Comparison of ENCODE assay signal across 16 cellular contexts in genomic region chr17:31248986-31249385, GRCh38. TPM values are rescaled to one million over a fixed set of nuclear protein-coding genes. Genes with fewer than 3 reads are reported as not detected.
DNase-seq lines count a peak whose midpoint lies in the region; ATAC-seq, FAIRE-seq and TF ChIP-seq lines count a peak whose summit lies in the region.
"Had no signal": no experiment of that assay in that cellular context is flagged by ENCODE, and none has a peak within 500 bp of the region (broad histone marks: within the 10 kb centered on the region; RNA-seq: fewer than 3 reads in every experiment).

No MANE protein-coding gene starts in this region.

- TF ChIP-seq CTCF in AG09309 (IDR thresholded peaks at IDR 0.05; ENCODE audit: control insufficient read depth, insufficient read depth, low read depth, low read length, missing control alignments) (no peak), PC-3 (conservative IDR thresholded peaks at IDR 0.05; ENCODE audit: low read depth, low read length) (no peak), bronchial epithelial cell (IDR thresholded peaks at IDR 0.05; ENCODE audit: insufficient read depth, low read length, severe bottlenecking) (no peak), kidney epithelial cell (IDR thresholded peaks at IDR 0.05; ENCODE audit: insufficient read depth, low read length, poor library complexity, severe bottlenecking) (no peak), GM10248 (IDR thresholded peaks at IDR 0.05; ENCODE audit: control extremely low read depth, extremely low read depth, low read depth, missing control alignments) (no peak)

- H3K27ac ChIP-seq in PC-3 (ENCODE audit: low read length) = peak overlapping the region; percentile 48
- H3K27ac ChIP-seq: BLaER1 treated with 17β-estradiol and CSF1 and Interleukin-3, amounts not matched to agents 10 nM and 100 nM had no signal

- BruUV-seq in PC-3 (replicated peaks; lab: Mats Ljungman, UMichigan) = no TSS peak

- no peaks in the 10 kb centered on the region for H3K36me3 ChIP-seq in PC-3 (ENCODE audit: low read depth, low read length)
- peaks cover 2% of the 10 kb centered on the region for H3K36me3 ChIP-seq in bronchial epithelial cell (ENCODE audit: control insufficient read depth, insufficient read depth, low read length)
- H3K36me3 ChIP-seq in kidney epithelial cell (ENCODE audit: control insufficient read depth, insufficient read depth, low read length) = no peaks in the 10 kb centered on the region

- H3K4me1 Mint-ChIP-seq in activated CD4-positive, alpha-beta memory T cell treated with anti-CD3 and anti-CD28 coated beads, Interleukin-2, amount 10 ng/mL, durations not matched to agents 7 days and 5 days = peaks cover 2% of the 10 kb centered on the region

- ATAC-seq in PC-3 = peak; percentile 96
- ATAC-seq in HG02840 (IDR thresholded peaks at IDR 0.05; ENCODE audit: low FRiP score, unreplicated experiment) = no peak
- ATAC-seq: stimulated activated memory B cell treated with anti-CD40 and anti-IgM and Interleukin-4, amounts not matched to agents 10 μg/mL and 1 μg/mL and 100 μg/mL, for 72 hours had no signal

- H3K4me1 ChIP-seq in PC-3 (ENCODE audit: insufficient read depth, low read length) = peaks cover 30% of the 10 kb centered on the region

- H3K27me3 ChIP-seq in PC-3 (ENCODE audit: low read length) = no peaks in the 10 kb centered on the region
- H3K27me3 ChIP-seq in bronchial epithelial cell (ENCODE audit: control insufficient read depth, insufficient read depth, low read length) = no peaks in the 10 kb centered on the region
- H3K27me3 ChIP-seq in kidney epithelial cell (ENCODE audit: control insufficient read depth, insufficient read depth, low read length) = no peaks in the 10 kb centered on the region
- H3K27me3 ChIP-seq: BLaER1 treated with 17β-estradiol and CSF1 and Interleukin-3, amounts not matched to agents 10 nM and 100 nM had no signal

- H3K27ac Mint-ChIP-seq in activated CD4-positive, alpha-beta memory T cell treated with anti-CD3 and anti-CD28 coated beads, Interleukin-2, amount 10 ng/mL, durations not matched to agents 7 days and 5 days = no peak overlapping the region
- H3K27ac Mint-ChIP-seq: activated T-helper 1 cell treated with anti-CD3 and anti-CD28 coated beads, Interleukin-12 subunit alpha, Interleukin-12 subunit beta, Interleukin-2, Interleukin-4 antibody, amounts not matched to agents 30 ng/mL and 10 ng/mL and 1 ng/mL, durations not matched to agents 14 hours and 24 hours and 36 hours; stimulated activated memory B cell treated with anti-CD40 and anti-IgM and Interleukin-4, amounts not matched to agents 10 μg/mL and 1 μg/mL and 100 μg/mL, for 72 hours had no signal

- H3K4me2 ChIP-seq in PC-3 (ENCODE audit: low read length) = peak overlapping the region; percentile 44; the same call in 1 of the 2 replicates

- intact Hi-C loops in PC-3 (cut with micrococcal nuclease) = loop anchor here (5.0 kb wide), 1 partner anchor 73 kb away; the partner anchor contains the start of gene EVI2A

- CTCF ChIA-PET in PC-3 (lab: Charles Lee) = no interaction called here
- CTCF ChIA-PET in GM10248 (lab: Yijun Ruan, JAX) = interaction anchor here (1.1 kb wide), 1 partner anchor 73 kb away, joined by 3 read pairs; no protein-coding TSS in a partner anchor
- CTCF ChIA-PET in activated CD4-positive, alpha-beta memory T cell treated with anti-CD3 and anti-CD28 coated beads, Interleukin-2, amount 10 ng/mL, durations not matched to agents 7 days and 5 days (lab: Charles Lee) = no interaction called here

- peaks cover 8% of the 10 kb centered on the region for H3K36me3 Mint-ChIP-seq in activated CD4-positive, alpha-beta memory T cell treated with anti-CD3 and anti-CD28 coated beads, Interleukin-2, amount 10 ng/mL, durations not matched to agents 7 days and 5 days (ENCODE audit: low read depth)

- H3K79me2 ChIP-seq in PC-3 (ENCODE audit: low read length) = no peaks in the 10 kb centered on the region

- H2AFZ ChIP-seq in PC-3 (ENCODE audit: low read length) = no peak overlapping the region

- FAIRE-seq in bronchial epithelial cell (lab: Jason Lieb, UNC) = no peak

- no peaks in the 10 kb centered on the region for H3K27me3 Mint-ChIP-seq in activated CD4-positive, alpha-beta memory T cell treated with anti-CD3 and anti-CD28 coated beads, Interleukin-2, amount 10 ng/mL, durations not matched to agents 7 days and 5 days
- H3K27me3 Mint-ChIP-seq: stimulated activated memory B cell treated with anti-CD40 and anti-IgM and Interleukin-4, amounts not matched to agents 10 μg/mL and 1 μg/mL and 100 μg/mL, for 72 hours had no signal

- no peaks in the 10 kb centered on the region for H3K9me2 ChIP-seq in PC-3 (replicated peaks; ENCODE audit: low read length)

- DNase-seq in AG09309 (ENCODE audit: low read depth) (peak; percentile 27), PC-3 (peak; percentile 70), bronchial epithelial cell (ENCODE audit: low read depth) (peak; percentile 63), kidney epithelial cell (ENCODE audit: low read depth) (peak; percentile 7), GM10248 (ENCODE audit: extremely low spot score) (no peak), cortex of kidney (lab: John Stamatoyannopoulos, UW) (no peak)
- DNase-seq in activated CD4-positive, alpha-beta memory T cell treated with anti-CD3 and anti-CD28 coated beads, Interleukin-2, amount 10 ng/mL, durations not matched to agents 7 days and 5 days = no peak
- DNase-seq: central memory CD4-positive, alpha-beta T cell; DMS79 treated with DMSO at 0.1 percent for 48 hours; H7; MV-4-11; T-helper 2 cell had no signal

- no peak overlapping the region for H3K4me3 Mint-ChIP-seq in activated CD4-positive, alpha-beta memory T cell treated with anti-CD3 and anti-CD28 coated beads, Interleukin-2, amount 10 ng/mL, durations not matched to agents 7 days and 5 days
- H3K4me3 Mint-ChIP-seq: activated T-helper 1 cell treated with anti-CD3 and anti-CD28 coated beads, Interleukin-12 subunit alpha, Interleukin-12 subunit beta, Interleukin-2, Interleukin-4 antibody, amounts not matched to agents 30 ng/mL and 10 ng/mL and 1 ng/mL, durations not matched to agents 14 hours and 24 hours and 36 hours; stimulated activated memory B cell treated with anti-CD40 and anti-IgM and Interleukin-4, amounts not matched to agents 10 μg/mL and 1 μg/mL and 100 μg/mL, for 72 hours had no signal

- H3K4me3 ChIP-seq in AG09309 (ENCODE audit: control insufficient read depth, low read depth, low read length) = no peak overlapping the region
- no peak overlapping the region for H3K4me3 ChIP-seq in PC-3 (ENCODE audit: low read length)
- H3K4me3 ChIP-seq in bronchial epithelial cell (ENCODE audit: low read depth, low read length) = no peak overlapping the region
- H3K4me3 ChIP-seq in kidney epithelial cell (ENCODE audit: low read depth, low read length) = no peak overlapping the region
- H3K4me3 ChIP-seq: BLaER1 treated with 17β-estradiol and CSF1 and Interleukin-3, amounts not matched to agents 10 nM and 100 nM had no signal

- H3K9ac ChIP-seq in PC-3 (ENCODE audit: low read length) = no peak overlapping the region
- H3K9ac ChIP-seq: BLaER1 treated with 17β-estradiol and CSF1 and Interleukin-3, amounts not matched to agents 10 nM and 100 nM had no signal

- H3K9me3 ChIP-seq in PC-3 (ENCODE audit: low read length) = no peaks in the 10 kb centered on the region
- H3K9me3 ChIP-seq: BLaER1 treated with 17β-estradiol and CSF1 and Interleukin-3, amounts not matched to agents 10 nM and 100 nM had no signal

- POLR2A ChIA-PET in PC-3 (lab: Charles Lee; ENCODE audit: unreplicated experiment) (no interaction called here), GM10248 (lab: Yijun Ruan, JAX) (no interaction called here)
- POLR2A ChIA-PET in activated CD4-positive, alpha-beta memory T cell treated with anti-CD3 and anti-CD28 coated beads, Interleukin-2, amount 10 ng/mL, durations not matched to agents 7 days and 5 days (lab: Charles Lee) = no interaction called here

- peaks cover 4% of the 10 kb centered on the region for H3F3A ChIP-seq in PC-3 (ENCODE audit: low read length, unreplicated experiment)

- no peaks in the 10 kb centered on the region for H3K9me3 Mint-ChIP-seq in activated CD4-positive, alpha-beta memory T cell treated with anti-CD3 and anti-CD28 coated beads, Interleukin-2, amount 10 ng/mL, durations not matched to agents 7 days and 5 days
- H3K9me3 Mint-ChIP-seq: activated T-helper 1 cell treated with anti-CD3 and anti-CD28 coated beads, Interleukin-12 subunit alpha, Interleukin-12 subunit beta, Interleukin-2, Interleukin-4 antibody, amounts not matched to agents 30 ng/mL and 10 ng/mL and 1 ng/mL, durations not matched to agents 14 hours and 24 hours and 36 hours; stimulated activated memory B cell treated with anti-CD40 and anti-IgM and Interleukin-4, amounts not matched to agents 10 μg/mL and 1 μg/mL and 100 μg/mL, for 72 hours had no signal

- H4K20me1 ChIP-seq in PC-3 (ENCODE audit: low read length) = no peaks in the 10 kb centered on the region
- H4K20me1 ChIP-seq: BLaER1 treated with 17β-estradiol and CSF1 and Interleukin-3, amounts not matched to agents 10 nM and 100 nM had no signal

RNA-seq across cellular contexts. Expression of gene OMG, which starts 48.1 kb away (rescaled TPM):
- not detected in 2 replicates for total RNA-seq in PC-3 (2014; rRNA removed)
- not detected in 2 replicates for total RNA-seq in bronchial epithelial cell
- total RNA-seq in kidney epithelial cell = not detected in 2 replicates
- under 1 TPM; 0.55 to 0.65 TPM for total RNA-seq in activated CD4-positive, alpha-beta memory T cell treated with anti-CD3 and anti-CD28 coated beads, Interleukin-2, amount 10 ng/mL, durations not matched to agents 7 days and 5 days
- total RNA-seq: H7 had no signal

Comparison
In these comparisons a context has a peak if more than half of its experiments do, and no peak if none do; other contexts are left out.
1. DNase-seq: peak in AG09309 (single experiment), PC-3 (single experiment), bronchial epithelial cell (single experiment) and kidney epithelial cell (single experiment); none in GM10248 (single experiment), activated CD4-positive, alpha-beta memory T cell treated with anti-CD3 and anti-CD28 coated beads, Interleukin-2, amount 10 ng/mL, durations not matched to agents 7 days and 5 days (single experiment) and cortex of kidney (single experiment).